1 cellular context compared by ENCODE assay signal in the genomic region with DNA sequence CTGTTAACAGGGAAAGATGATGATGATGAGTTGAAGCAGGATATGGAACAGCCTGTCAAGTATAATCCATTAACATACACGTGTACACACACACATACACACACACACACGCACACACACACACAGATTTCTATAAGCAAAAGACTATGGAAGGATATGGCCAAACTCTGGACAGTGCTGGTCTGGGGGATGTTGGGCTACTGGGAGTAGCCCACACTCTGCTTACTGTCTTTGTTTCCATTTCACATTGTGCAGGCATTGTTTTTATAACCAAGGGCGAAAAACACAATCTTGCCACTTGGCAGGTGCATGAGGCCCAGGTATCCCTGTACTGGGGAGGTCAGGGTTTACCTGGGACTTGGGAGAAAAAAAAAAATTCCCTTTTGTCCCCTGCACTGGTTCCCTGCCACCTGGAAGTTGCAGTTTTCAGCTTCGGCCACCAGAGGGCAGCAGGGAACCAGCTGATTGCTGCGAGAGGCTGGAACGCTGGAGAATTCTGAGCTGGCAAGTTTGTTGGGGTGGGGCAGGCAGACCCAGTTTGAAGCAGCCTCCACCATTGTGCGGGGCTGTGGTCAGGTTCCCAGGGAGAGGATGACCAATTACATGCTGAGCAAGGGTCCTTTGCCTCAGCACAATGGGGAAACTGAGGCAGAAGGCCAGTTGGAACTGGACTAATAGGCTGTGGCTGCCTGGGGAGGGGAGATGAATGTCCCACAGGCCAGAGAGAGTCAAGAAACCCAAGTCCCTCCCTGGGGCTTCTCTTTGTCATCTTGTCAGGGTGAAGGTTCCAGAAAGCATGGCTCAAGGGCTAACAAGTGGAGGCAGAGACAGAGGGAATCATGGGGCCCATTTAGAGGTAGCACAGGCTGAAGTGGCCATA.
TF ChIP-seq lines count a peak whose summit lies in the region.

No MANE protein-coding gene starts in this region.

TF ChIP-seq in HepG2, 621 proteins besides CTCF, POLR2A, EP300 and RAD21 (continued from another document and continues in another):
- TF ChIP-seq, protein P1, sequence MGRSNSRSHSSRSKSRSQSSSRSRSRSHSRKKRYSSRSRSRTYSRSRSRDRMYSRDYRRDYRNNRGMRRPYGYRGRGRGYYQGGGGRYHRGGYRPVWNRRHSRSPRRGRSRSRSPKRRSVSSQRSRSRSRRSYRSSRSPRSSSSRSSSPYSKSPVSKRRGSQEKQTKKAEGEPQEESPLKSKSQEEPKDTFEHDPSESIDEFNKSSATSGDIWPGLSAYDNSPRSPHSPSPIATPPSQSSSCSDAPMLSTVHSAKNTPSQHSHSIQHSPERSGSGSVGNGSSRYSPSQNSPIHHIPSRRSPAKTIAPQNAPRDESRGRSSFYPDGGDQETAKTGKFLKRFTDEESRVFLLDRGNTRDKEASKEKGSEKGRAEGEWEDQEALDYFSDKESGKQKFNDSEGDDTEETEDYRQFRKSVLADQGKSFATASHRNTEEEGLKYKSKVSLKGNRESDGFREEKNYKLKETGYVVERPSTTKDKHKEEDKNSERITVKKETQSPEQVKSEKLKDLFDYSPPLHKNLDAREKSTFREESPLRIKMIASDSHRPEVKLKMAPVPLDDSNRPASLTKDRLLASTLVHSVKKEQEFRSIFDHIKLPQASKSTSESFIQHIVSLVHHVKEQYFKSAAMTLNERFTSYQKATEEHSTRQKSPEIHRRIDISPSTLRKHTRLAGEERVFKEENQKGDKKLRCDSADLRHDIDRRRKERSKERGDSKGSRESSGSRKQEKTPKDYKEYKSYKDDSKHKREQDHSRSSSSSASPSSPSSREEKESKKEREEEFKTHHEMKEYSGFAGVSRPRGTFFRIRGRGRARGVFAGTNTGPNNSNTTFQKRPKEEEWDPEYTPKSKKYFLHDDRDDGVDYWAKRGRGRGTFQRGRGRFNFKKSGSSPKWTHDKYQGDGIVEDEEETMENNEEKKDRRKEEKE (IDR thresholded peaks at IDR 0.05) = no peak
- TF ChIP-seq RFX5 (IDR thresholded peaks at IDR 0.05; ENCODE audit: low read depth, low read length) (no peak), U2AF1 (optimal IDR thresholded peaks at IDR 0.05; ENCODE audit: low read depth, low read length) (no peak), ESRRA (CRISPR knock-in tag; IDR thresholded peaks at IDR 0.05; ENCODE audit: low read depth) (peak; percentile 30; the same call in 1 of the 2 replicates), PRMT3 (CRISPR knock-in tag; IDR thresholded peaks at IDR 0.05; ENCODE audit: borderline replicate concordance, low read depth) (no peak), NCOA1 (CRISPR knock-in tag; IDR thresholded peaks at IDR 0.05) (no peak), YY1 (IDR thresholded peaks at IDR 0.05; ENCODE audit: insufficient read depth, insufficient replicate concordance, low read depth, low read length) (peak; percentile 35), ZNF232 (CRISPR knock-in tag; IDR thresholded peaks at IDR 0.05; ENCODE audit: borderline replicate concordance) (no peak), KDM5B (CRISPR knock-in tag; IDR thresholded peaks at IDR 0.05; ENCODE audit: borderline replicate concordance) (peak; percentile 35; the same call in 1 of the 2 replicates), HNF4G (IDR thresholded peaks at IDR 0.05; ENCODE audit: borderline replicate concordance, low read depth, low read length) (no peak), HNF4G (CRISPR knock-in tag; IDR thresholded peaks at IDR 0.05; ENCODE audit: borderline replicate concordance, low read depth) (no peak), ARID2 (CRISPR knock-in tag; IDR thresholded peaks at IDR 0.05; ENCODE audit: borderline replicate concordance) (no peak), AHR (CRISPR knock-in tag; IDR thresholded peaks at IDR 0.05) (0 out of 2 replicates have a peak, but pooled peaks have one; percentile 48), ZNF17 (CRISPR knock-in tag; IDR thresholded peaks at IDR 0.05) (no peak), ZNF441 (CRISPR knock-in tag; IDR thresholded peaks at IDR 0.05; ENCODE audit: borderline replicate concordance) (no peak), ZNF773 (CRISPR knock-in tag; IDR thresholded peaks at IDR 0.05; ENCODE audit: borderline replicate concordance) (no peak), SIX4 (CRISPR knock-in tag; IDR thresholded peaks at IDR 0.05) (no peak), ZNF703 (CRISPR knock-in tag; IDR thresholded peaks at IDR 0.05; ENCODE audit: borderline replicate concordance) (no peak), SETDB1 (CRISPR knock-in tag; IDR thresholded peaks at IDR 0.05; ENCODE audit: borderline replicate concordance) (no peak), ISL2 (CRISPR knock-in tag; IDR thresholded peaks at IDR 0.05) (no peak), ZKSCAN5 (CRISPR knock-in tag; IDR thresholded peaks at IDR 0.05) (no peak), TOPORS (CRISPR knock-in tag; IDR thresholded peaks at IDR 0.05) (no peak), RXRA (CRISPR knock-in tag; IDR thresholded peaks at IDR 0.05) (0 out of 2 replicates have a peak, but pooled peaks have one; percentile 29), GATAD2A (CRISPR knock-in tag; IDR thresholded peaks at IDR 0.05) (0 out of 2 replicates have a peak, but pooled peaks have one; percentile 22), ZEB1 (IDR thresholded peaks at IDR 0.05; ENCODE audit: insufficient replicate concordance, low read depth) (no peak), HIVEP1 (CRISPR knock-in tag; IDR thresholded peaks at IDR 0.05) (peak; percentile 54; the same call in 1 of the 2 replicates), SRY (CRISPR knock-in tag; IDR thresholded peaks at IDR 0.05) (no peak), ZNF205 (CRISPR knock-in tag; IDR thresholded peaks at IDR 0.05) (no peak), RBAK (CRISPR knock-in tag; IDR thresholded peaks at IDR 0.05) (no peak), GATAD1 (CRISPR knock-in tag; IDR thresholded peaks at IDR 0.05) (no peak), ZNF460 (CRISPR knock-in tag; IDR thresholded peaks at IDR 0.05; ENCODE audit: borderline replicate concordance) (no peak)
- TF ChIP-seq, protein P2, sequence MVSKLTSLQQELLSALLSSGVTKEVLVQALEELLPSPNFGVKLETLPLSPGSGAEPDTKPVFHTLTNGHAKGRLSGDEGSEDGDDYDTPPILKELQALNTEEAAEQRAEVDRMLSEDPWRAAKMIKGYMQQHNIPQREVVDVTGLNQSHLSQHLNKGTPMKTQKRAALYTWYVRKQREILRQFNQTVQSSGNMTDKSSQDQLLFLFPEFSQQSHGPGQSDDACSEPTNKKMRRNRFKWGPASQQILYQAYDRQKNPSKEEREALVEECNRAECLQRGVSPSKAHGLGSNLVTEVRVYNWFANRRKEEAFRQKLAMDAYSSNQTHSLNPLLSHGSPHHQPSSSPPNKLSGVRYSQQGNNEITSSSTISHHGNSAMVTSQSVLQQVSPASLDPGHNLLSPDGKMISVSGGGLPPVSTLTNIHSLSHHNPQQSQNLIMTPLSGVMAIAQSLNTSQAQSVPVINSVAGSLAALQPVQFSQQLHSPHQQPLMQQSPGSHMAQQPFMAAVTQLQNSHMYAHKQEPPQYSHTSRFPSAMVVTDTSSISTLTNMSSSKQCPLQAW (CRISPR knock-in tag; IDR thresholded peaks at IDR 0.05) = peak; percentile 76
- TF ChIP-seq, protein P3, sequence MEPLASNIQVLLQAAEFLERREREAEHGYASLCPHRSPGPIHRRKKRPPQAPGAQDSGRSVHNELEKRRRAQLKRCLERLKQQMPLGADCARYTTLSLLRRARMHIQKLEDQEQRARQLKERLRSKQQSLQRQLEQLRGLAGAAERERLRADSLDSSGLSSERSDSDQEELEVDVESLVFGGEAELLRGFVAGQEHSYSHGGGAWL (CRISPR knock-in tag; IDR thresholded peaks at IDR 0.05) = no peak
- TF ChIP-seq, protein P4, sequence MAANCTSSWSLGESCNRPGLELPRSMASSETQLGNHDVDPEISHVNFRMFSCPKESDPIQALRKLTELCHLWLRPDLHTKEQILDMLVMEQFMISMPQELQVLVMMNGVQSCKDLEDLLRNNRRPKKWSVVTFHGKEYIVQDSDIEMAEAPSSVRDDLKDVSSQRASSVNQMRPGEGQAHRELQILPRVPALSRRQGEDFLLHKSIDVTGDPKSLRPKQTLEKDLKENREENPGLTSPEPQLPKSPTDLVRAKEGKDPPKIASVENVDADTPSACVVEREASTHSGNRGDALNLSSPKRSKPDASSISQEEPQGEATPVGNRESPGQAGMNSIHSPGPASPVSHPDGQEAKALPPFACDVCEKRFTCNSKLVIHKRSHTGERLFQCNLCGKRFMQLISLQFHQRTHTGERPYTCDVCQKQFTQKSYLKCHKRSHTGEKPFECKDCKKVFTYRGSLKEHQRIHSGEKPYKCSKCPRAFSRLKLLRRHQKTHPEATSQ (CRISPR knock-in tag; IDR thresholded peaks at IDR 0.05; ENCODE audit: borderline replicate concordance) = no peak
- TF ChIP-seq, protein P5, sequence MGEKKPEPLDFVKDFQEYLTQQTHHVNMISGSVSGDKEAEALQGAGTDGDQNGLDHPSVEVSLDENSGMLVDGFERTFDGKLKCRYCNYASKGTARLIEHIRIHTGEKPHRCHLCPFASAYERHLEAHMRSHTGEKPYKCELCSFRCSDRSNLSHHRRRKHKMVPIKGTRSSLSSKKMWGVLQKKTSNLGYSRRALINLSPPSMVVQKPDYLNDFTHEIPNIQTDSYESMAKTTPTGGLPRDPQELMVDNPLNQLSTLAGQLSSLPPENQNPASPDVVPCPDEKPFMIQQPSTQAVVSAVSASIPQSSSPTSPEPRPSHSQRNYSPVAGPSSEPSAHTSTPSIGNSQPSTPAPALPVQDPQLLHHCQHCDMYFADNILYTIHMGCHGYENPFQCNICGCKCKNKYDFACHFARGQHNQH (CRISPR knock-in tag; IDR thresholded peaks at IDR 0.05) = peak; percentile 58; the same call in 1 of the 2 replicates
- TF ChIP-seq, protein P6, sequence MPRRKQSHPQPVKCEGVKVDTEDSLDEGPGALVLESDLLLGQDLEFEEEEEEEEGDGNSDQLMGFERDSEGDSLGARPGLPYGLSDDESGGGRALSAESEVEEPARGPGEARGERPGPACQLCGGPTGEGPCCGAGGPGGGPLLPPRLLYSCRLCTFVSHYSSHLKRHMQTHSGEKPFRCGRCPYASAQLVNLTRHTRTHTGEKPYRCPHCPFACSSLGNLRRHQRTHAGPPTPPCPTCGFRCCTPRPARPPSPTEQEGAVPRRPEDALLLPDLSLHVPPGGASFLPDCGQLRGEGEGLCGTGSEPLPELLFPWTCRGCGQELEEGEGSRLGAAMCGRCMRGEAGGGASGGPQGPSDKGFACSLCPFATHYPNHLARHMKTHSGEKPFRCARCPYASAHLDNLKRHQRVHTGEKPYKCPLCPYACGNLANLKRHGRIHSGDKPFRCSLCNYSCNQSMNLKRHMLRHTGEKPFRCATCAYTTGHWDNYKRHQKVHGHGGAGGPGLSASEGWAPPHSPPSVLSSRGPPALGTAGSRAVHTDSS (CRISPR knock-in tag; conservative IDR thresholded peaks at IDR 0.05) = no peak
- TF ChIP-seq, protein P7, sequence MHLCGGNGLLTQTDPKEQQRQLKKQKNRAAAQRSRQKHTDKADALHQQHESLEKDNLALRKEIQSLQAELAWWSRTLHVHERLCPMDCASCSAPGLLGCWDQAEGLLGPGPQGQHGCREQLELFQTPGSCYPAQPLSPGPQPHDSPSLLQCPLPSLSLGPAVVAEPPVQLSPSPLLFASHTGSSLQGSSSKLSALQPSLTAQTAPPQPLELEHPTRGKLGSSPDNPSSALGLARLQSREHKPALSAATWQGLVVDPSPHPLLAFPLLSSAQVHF (CRISPR knock-in tag; IDR thresholded peaks at IDR 0.05) = no peak
- TF ChIP-seq, protein P8, sequence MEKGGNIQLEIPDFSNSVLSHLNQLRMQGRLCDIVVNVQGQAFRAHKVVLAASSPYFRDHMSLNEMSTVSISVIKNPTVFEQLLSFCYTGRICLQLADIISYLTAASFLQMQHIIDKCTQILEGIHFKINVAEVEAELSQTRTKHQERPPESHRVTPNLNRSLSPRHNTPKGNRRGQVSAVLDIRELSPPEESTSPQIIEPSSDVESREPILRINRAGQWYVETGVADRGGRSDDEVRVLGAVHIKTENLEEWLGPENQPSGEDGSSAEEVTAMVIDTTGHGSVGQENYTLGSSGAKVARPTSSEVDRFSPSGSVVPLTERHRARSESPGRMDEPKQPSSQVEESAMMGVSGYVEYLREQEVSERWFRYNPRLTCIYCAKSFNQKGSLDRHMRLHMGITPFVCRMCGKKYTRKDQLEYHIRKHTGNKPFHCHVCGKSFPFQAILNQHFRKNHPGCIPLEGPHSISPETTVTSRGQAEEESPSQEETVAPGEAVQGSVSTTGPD (CRISPR knock-in tag; IDR thresholded peaks at IDR 0.05) = no peak
- TF ChIP-seq, protein P9, sequence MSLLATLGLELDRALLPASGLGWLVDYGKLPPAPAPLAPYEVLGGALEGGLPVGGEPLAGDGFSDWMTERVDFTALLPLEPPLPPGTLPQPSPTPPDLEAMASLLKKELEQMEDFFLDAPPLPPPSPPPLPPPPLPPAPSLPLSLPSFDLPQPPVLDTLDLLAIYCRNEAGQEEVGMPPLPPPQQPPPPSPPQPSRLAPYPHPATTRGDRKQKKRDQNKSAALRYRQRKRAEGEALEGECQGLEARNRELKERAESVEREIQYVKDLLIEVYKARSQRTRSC (CRISPR knock-in tag; IDR thresholded peaks at IDR 0.05; ENCODE audit: low read depth) = no peak
- TF ChIP-seq, protein P10, sequence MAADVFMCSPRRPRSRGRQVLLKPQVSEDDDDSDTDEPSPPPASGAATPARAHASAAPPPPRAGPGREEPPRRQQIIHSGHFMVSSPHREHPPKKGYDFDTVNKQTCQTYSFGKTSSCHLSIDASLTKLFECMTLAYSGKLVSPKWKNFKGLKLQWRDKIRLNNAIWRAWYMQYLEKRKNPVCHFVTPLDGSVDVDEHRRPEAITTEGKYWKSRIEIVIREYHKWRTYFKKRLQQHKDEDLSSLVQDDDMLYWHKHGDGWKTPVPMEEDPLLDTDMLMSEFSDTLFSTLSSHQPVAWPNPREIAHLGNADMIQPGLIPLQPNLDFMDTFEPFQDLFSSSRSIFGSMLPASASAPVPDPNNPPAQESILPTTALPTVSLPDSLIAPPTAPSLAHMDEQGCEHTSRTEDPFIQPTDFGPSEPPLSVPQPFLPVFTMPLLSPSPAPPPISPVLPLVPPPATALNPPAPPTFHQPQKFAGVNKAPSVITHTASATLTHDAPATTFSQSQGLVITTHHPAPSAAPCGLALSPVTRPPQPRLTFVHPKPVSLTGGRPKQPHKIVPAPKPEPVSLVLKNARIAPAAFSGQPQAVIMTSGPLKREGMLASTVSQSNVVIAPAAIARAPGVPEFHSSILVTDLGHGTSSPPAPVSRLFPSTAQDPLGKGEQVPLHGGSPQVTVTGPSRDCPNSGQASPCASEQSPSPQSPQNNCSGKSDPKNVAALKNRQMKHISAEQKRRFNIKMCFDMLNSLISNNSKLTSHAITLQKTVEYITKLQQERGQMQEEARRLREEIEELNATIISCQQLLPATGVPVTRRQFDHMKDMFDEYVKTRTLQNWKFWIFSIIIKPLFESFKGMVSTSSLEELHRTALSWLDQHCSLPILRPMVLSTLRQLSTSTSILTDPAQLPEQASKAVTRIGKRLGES (CRISPR knock-in tag; IDR thresholded peaks at IDR 0.05; ENCODE audit: borderline replicate concordance) = no peak
